In genomic region chr13:50576156-50576555, GRCh38 we compare ENCODE assay signal across 17 cellular contexts.
A peak's percentile ranks its signal among the peaks of the same experiment; 100 is the strongest.
DNase-seq lines count a peak whose midpoint lies in the region; ATAC-seq, FAIRE-seq and TF ChIP-seq lines count a peak whose summit lies in the region.
"Had no signal": no experiment of that assay in that cellular context is flagged by ENCODE, and none has a peak within 500 bp of the region (broad histone marks: within the 10 kb centered on the region; RNA-seq: fewer than 3 reads in every experiment).

No MANE protein-coding gene starts in this region.

- H3K4me1 ChIP-seq in right atrium auricular region (peaks cover 0 to 39% of the 10 kb centered on the region in 2 donors), kidney (ENCODE audit: control insufficient read depth in 1 of 2, insufficient read depth in 1 of 2, low read depth in 1 of 2, low read length in 2 of 2) (peaks cover 4% of the 10 kb centered on the region in 2 donors), aorta (ENCODE audit: control insufficient read depth in 1 of 2, insufficient read depth in 2 of 2, low read length in 2 of 2) (peaks cover 3 to 10% of the 10 kb centered on the region in 2 donors)

- H3K9me3 ChIP-seq in right atrium auricular region, result peaks cover 0 to 4% of the 10 kb centered on the region in 2 donors
- no peaks in the 10 kb centered on the region for H3K9me3 ChIP-seq in kidney (ENCODE audit: control insufficient read depth in 1 of 2, low read length in 2 of 2)
- H3K9me3 ChIP-seq in aorta (ENCODE audit: control insufficient read depth, low read length), result no peaks in the 10 kb centered on the region
- H3K9me3 ChIP-seq: esophagus squamous epithelium, neutrophil had no signal

- no peak overlapping the region for H3K27ac Mint-ChIP-seq in activated CD8-positive, alpha-beta T cell treated with anti-CD3 and anti-CD28 coated beads for 36 hours
- H3K27ac Mint-ChIP-seq: CD8-positive, alpha-beta memory T cell had no signal

- DNase-seq in left ventricle myocardium superior (no peak), right atrium auricular region (ENCODE audit: low spot score) (no peak), NCI-H345 (lab: John Stamatoyannopoulos, UW) (peak; percentile 77), kidney (peak; percentile 79), aorta (no peak)
- DNase-seq in activated CD8-positive, alpha-beta T cell treated with anti-CD3 and anti-CD28 coated beads for 36 hours, result no peak
- DNase-seq: activated CD4-positive, CD25-positive, alpha-beta regulatory T cell; activated T-cell treated with anti-CD3 and anti-CD28 coated beads, Interleukin-2, amount 50 U/mL, for 4 hours; amygdala; CD8-positive, alpha-beta memory T cell; esophagus squamous epithelium; hippocampal formation had no signal

- POLR2A ChIA-PET in activated CD8-positive, alpha-beta T cell treated with anti-CD3 and anti-CD28 coated beads for 36 hours (lab: Charles Lee), result interaction anchor here (0.9 kb wide), 1 partner anchor 19 kb away, joined by 3 read pairs; no protein-coding TSS in a partner anchor

- WGBS in aorta, 2 donors, result 37 to 39% methylated on average over 6 of the region's 6 CpGs

- H3K4me3 Mint-ChIP-seq in activated CD8-positive, alpha-beta T cell treated with anti-CD3 and anti-CD28 coated beads for 36 hours, result no peak overlapping the region
- H3K4me3 Mint-ChIP-seq: activated T-cell treated with anti-CD3 and anti-CD28 coated beads, Interleukin-2, amount 50 U/mL, for 4 hours; CD8-positive, alpha-beta memory T cell had no signal

- H3K4me3 ChIP-seq in right atrium auricular region, result no peak overlapping the region
- no peak overlapping the region for H3K4me3 ChIP-seq in kidney (ENCODE audit: low read length in 2 of 2)
- H3K4me3 ChIP-seq in aorta (ENCODE audit: low read length in 2 of 2), result no peak overlapping the region
- H3K4me3 ChIP-seq: esophagus squamous epithelium, skin epidermis had no signal

- intact Hi-C loops in left ventricle myocardium superior (cut with micrococcal nuclease), result no loop called here
- intact Hi-C loops in kidney (cut with DNase I), result no loop called here
- intact Hi-C loops in aorta (cut with DNase I), result no loop called here
- intact Hi-C loops in activated CD8-positive, alpha-beta T cell treated with anti-CD3 and anti-CD28 coated beads for 36 hours (cut with micrococcal nuclease), result no loop called here

- H3K4me1 Mint-ChIP-seq in activated CD8-positive, alpha-beta T cell treated with anti-CD3 and anti-CD28 coated beads for 36 hours (ENCODE audit: low read depth), result peaks cover 11% of the 10 kb centered on the region
- H3K4me1 Mint-ChIP-seq: CD8-positive, alpha-beta memory T cell had no signal

- H3K9ac ChIP-seq in kidney (ENCODE audit: low read length in 2 of 2), result no peak overlapping the region

- no peaks in the 10 kb centered on the region for H3K27me3 ChIP-seq in right atrium auricular region
- no peaks in the 10 kb centered on the region for H3K27me3 ChIP-seq in aorta (ENCODE audit: control insufficient read depth in 1 of 2, insufficient read depth in 2 of 2, low read length in 1 of 2)
- H3K27me3 ChIP-seq: esophagus squamous epithelium, neutrophil had no signal

- H3K27ac ChIP-seq in right atrium auricular region (no peak overlapping the region), kidney (ENCODE audit: low read depth in 2 of 2, low read length in 2 of 2) (no peak overlapping the region), aorta (ENCODE audit: low read depth in 1 of 2, low read length in 2 of 2) (no peak overlapping the region)
- H3K27ac ChIP-seq: esophagus squamous epithelium, neutrophil had no signal

- no peak for FAIRE-seq in kidney (lab: Jason Lieb, UNC)
- FAIRE-seq: H1 had no signal

- no peaks in the 10 kb centered on the region for H3K36me3 Mint-ChIP-seq in activated CD8-positive, alpha-beta T cell treated with anti-CD3 and anti-CD28 coated beads for 36 hours (ENCODE audit: low read depth)

- peaks cover 1% of the 10 kb centered on the region for H3K27me3 Mint-ChIP-seq in activated CD8-positive, alpha-beta T cell treated with anti-CD3 and anti-CD28 coated beads for 36 hours
- H3K27me3 Mint-ChIP-seq: CD8-positive, alpha-beta memory T cell had no signal

- TF ChIP-seq CTCF in right atrium auricular region (IDR thresholded peaks at IDR 0.05) (no peak), kidney (IDR thresholded peaks at IDR 0.05; ENCODE audit: borderline replicate concordance, extremely low read depth, insufficient read depth) (no peak)
- no peak for TF ChIP-seq CTCF in activated CD8-positive, alpha-beta T cell treated with anti-CD3 and anti-CD28 coated beads for 36 hours (IDR thresholded peaks at IDR 0.05)

- no peaks in the 10 kb centered on the region for H3K9me3 Mint-ChIP-seq in activated CD8-positive, alpha-beta T cell treated with anti-CD3 and anti-CD28 coated beads for 36 hours
- H3K9me3 Mint-ChIP-seq: activated T-cell treated with anti-CD3 and anti-CD28 coated beads, Interleukin-2, amount 50 U/mL, for 4 hours had no signal

- CTCF ChIA-PET in activated CD8-positive, alpha-beta T cell treated with anti-CD3 and anti-CD28 coated beads for 36 hours (lab: Charles Lee), result interaction anchor here (1.1 kb wide), 1 partner anchor 9 kb away, joined by 3 read pairs; no protein-coding TSS in a partner anchor

- H3K36me3 ChIP-seq in right atrium auricular region (no peaks in the 10 kb centered on the region), kidney (ENCODE audit: control insufficient read depth in 1 of 2, insufficient read depth in 2 of 2, low read length in 2 of 2) (no peaks in the 10 kb centered on the region), aorta (ENCODE audit: control insufficient read depth in 1 of 2, insufficient read depth in 2 of 2, low read length in 1 of 2) (no peaks in the 10 kb centered on the region)
- H3K36me3 ChIP-seq: esophagus squamous epithelium, neutrophil had no signal

- ATAC-seq in left ventricle myocardium superior (peak; percentile 7), aorta (ENCODE audit: low FRiP score) (peak; percentile 19), GM18502 (IDR thresholded peaks at IDR 0.05; ENCODE audit: poor library complexity, unreplicated experiment) (no peak), HG03457 (IDR thresholded peaks at IDR 0.05; ENCODE audit: unreplicated experiment) (no peak)
- ATAC-seq in activated CD8-positive, alpha-beta T cell treated with anti-CD3 and anti-CD28 coated beads for 36 hours, result no peak
- ATAC-seq: activated T-cell treated with anti-CD3 and anti-CD28 coated beads, Interleukin-2, amount 50 U/mL, for 4 hours had no signal

Comparison
In these comparisons a context has a peak if more than half of its experiments do, and no peak if none do; other contexts are left out.
1. ATAC-seq: peak in left ventricle myocardium superior (single experiment) and aorta (single experiment); none in activated CD8-positive, alpha-beta T cell treated with anti-CD3 and anti-CD28 coated beads for 36 hours (single experiment), GM18502 (single experiment) and HG03457 (single experiment).
2. DNase-seq: peak in NCI-H345 (single experiment) and kidney (single experiment); none in left ventricle myocardium superior (single experiment), right atrium auricular region (single experiment), aorta (0 of 2) and activated CD8-positive, alpha-beta T cell treated with anti-CD3 and anti-CD28 coated beads for 36 hours (single experiment).